In the genomic region with DNA sequence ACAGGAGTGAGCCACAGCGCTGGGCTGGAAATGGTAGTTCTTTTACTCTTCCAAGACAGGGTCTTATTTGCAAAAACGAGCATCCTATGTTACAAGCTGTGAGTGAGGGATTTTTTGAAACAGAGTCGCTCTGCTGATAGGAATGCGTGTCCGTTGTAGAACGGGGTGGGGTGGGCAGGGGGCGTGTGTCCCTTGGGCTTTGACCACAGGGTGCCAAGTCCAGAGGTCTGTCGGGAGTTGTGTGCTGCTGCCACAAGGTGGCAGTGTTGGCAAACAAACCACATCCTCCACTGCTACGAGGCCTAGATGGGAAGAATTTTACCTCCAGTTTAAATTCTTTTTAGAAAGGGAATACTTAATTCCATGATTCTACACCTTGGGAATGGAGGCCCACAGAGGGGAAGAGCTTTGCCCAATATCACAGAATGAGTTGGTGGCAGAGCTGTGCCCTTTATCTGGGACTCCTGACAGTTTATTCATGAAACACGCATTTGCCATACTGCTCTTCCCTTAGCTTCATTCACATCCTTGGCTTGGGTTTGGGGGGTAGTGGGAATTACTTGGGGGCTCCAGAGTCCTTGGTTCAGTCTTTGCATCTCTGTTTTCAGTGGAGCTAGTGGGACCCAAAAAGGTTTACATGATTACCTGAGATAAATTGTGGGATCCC, we compare ENCODE assay signal across 7 cellular contexts. TPM values are rescaled to one million over a fixed set of nuclear protein-coding genes. Genes with fewer than 3 reads are reported as not detected.
DNase-seq lines count a peak whose midpoint lies in the region; ATAC-seq and TF ChIP-seq lines count a peak whose summit lies in the region.

No MANE protein-coding gene starts in this region.

- DNase-seq in GM12864 (ENCODE audit: low read depth) (peak; percentile 25), NCI-H1436 (lab: John Stamatoyannopoulos, UW) (peak; percentile 69), ascending aorta (ENCODE audit: low spot score in 2 of 2) (peak in 1 of 2 donors; percentile 75), hepatocyte (ENCODE audit: low spot score) (peak; percentile 84), smooth muscle cell (lab: John Stamatoyannopoulos, UW; ENCODE audit: unreplicated experiment) (peak; percentile 17)
- DNase-seq in T-helper 2 cell treated with Interferon-gamma antibody and Interleukin-4, amounts not matched to agents 5 μg/mL and 100 μg/mL, for 36 hours (ENCODE audit: low spot score), result peak; percentile 48

- no peak overlapping the region for H3K9ac ChIP-seq in smooth muscle cell (ENCODE audit: low read depth)

- H3K27me3 ChIP-seq in ascending aorta (no peaks in the 10 kb centered on the region), hepatocyte (no peaks in the 10 kb centered on the region), smooth muscle cell (ENCODE audit: low read depth) (no peaks in the 10 kb centered on the region)

- H3K4me2 ChIP-seq in hepatocyte (no peak overlapping the region), smooth muscle cell (no peak overlapping the region)

- H3K4me1 Mint-ChIP-seq in T-helper 2 cell treated with Interferon-gamma antibody and Interleukin-4, amounts not matched to agents 5 μg/mL and 100 μg/mL, for 36 hours (ENCODE audit: low read depth), result peaks cover 20% of the 10 kb centered on the region

- peaks cover 13% of the 10 kb centered on the region for H3K27me3 Mint-ChIP-seq in T-helper 2 cell treated with Interferon-gamma antibody and Interleukin-4, amounts not matched to agents 5 μg/mL and 100 μg/mL, for 36 hours (ENCODE audit: low read depth)

- H3K27ac Mint-ChIP-seq in T-helper 2 cell treated with Interferon-gamma antibody and Interleukin-4, amounts not matched to agents 5 μg/mL and 100 μg/mL, for 36 hours, result no peak overlapping the region

- H3K36me3 ChIP-seq in ascending aorta (no peaks in the 10 kb centered on the region), hepatocyte (replicated peaks; ENCODE audit: insufficient read depth, low read depth) (no peaks in the 10 kb centered on the region), smooth muscle cell (ENCODE audit: low read depth) (no peaks in the 10 kb centered on the region)

- H3K9me3 ChIP-seq in ascending aorta (no peaks in the 10 kb centered on the region), hepatocyte (ENCODE audit: low read depth) (no peaks in the 10 kb centered on the region), smooth muscle cell (replicated peaks; ENCODE audit: low read depth) (no peaks in the 10 kb centered on the region)

- no peak overlapping the region for H2AFZ ChIP-seq in hepatocyte
- no peak overlapping the region for H2AFZ ChIP-seq in smooth muscle cell (ENCODE audit: low read depth)

- 16% methylated on average over 10 of the region's 10 CpGs for WGBS in hepatocyte (ENCODE audit: low lambda C conversion rate, missing lambda C conversion rate)
- WGBS in smooth muscle cell (ENCODE audit: low lambda C conversion rate), result 13% methylated on average over 10 of the region's 10 CpGs

- H3K79me2 ChIP-seq in hepatocyte (no peaks in the 10 kb centered on the region), smooth muscle cell (ENCODE audit: low read depth) (no peaks in the 10 kb centered on the region)

- H3K27ac ChIP-seq in ascending aorta, result no peak overlapping the region
- no peak overlapping the region for H3K27ac ChIP-seq in hepatocyte
- no peak overlapping the region for H3K27ac ChIP-seq in smooth muscle cell (ENCODE audit: low read depth)

- peaks cover 0 to 15% of the 10 kb centered on the region in 2 donors for H3K4me1 ChIP-seq in ascending aorta
- peaks cover 57% of the 10 kb centered on the region for H3K4me1 ChIP-seq in hepatocyte (ENCODE audit: insufficient read depth)
- H3K4me1 ChIP-seq in smooth muscle cell (ENCODE audit: low read depth), result peaks cover 26% of the 10 kb centered on the region

- no peak overlapping the region for H3K4me3 ChIP-seq in GM12864 (ENCODE audit: low read depth, low read length)
- no peak overlapping the region for H3K4me3 ChIP-seq in ascending aorta
- H3K4me3 ChIP-seq in hepatocyte, result no peak overlapping the region
- no peak overlapping the region for H3K4me3 ChIP-seq in smooth muscle cell

- no peak for ATAC-seq in HG03520 (IDR thresholded peaks at IDR 0.05; ENCODE audit: unreplicated experiment)

- no peaks in the 10 kb centered on the region for H3F3A ChIP-seq in smooth muscle cell (ENCODE audit: low read depth)

- peak; percentile 85 for TF ChIP-seq CTCF in GM12864 (IDR thresholded peaks at IDR 0.05; ENCODE audit: low read depth, low read length, missing control alignments)
- peak; percentile 90 to 94 (median 93) for TF ChIP-seq CTCF in ascending aorta (IDR thresholded peaks at IDR 0.05)
- TF ChIP-seq CTCF in hepatocyte (IDR thresholded peaks at IDR 0.05; ENCODE audit: poor library complexity), result peak; percentile 98
- peak; percentile 97 for TF ChIP-seq CTCF in smooth muscle cell (IDR thresholded peaks at IDR 0.05; ENCODE audit: borderline replicate concordance, insufficient read depth, poor library complexity, severe bottlenecking)

- intact Hi-C loops in ascending aorta (cut with DNase I), result loop anchor here (1.0 to 5.0 kb wide), 2 partner anchors 97 to 181 kb away; a partner anchor contains a TSS

- H4K20me1 ChIP-seq in hepatocyte (ENCODE audit: insufficient read depth, poor library complexity, severe bottlenecking), result no peaks in the 10 kb centered on the region
- H4K20me1 ChIP-seq in smooth muscle cell (ENCODE audit: low read depth), result no peaks in the 10 kb centered on the region

- no peaks in the 10 kb centered on the region for H3K9me3 Mint-ChIP-seq in T-helper 2 cell treated with Interferon-gamma antibody and Interleukin-4, amounts not matched to agents 5 μg/mL and 100 μg/mL, for 36 hours

- no peaks in the 10 kb centered on the region for H3K9me2 ChIP-seq in hepatocyte (replicated peaks; ENCODE audit: insufficient read depth)

- no peaks in the 10 kb centered on the region for H3K36me3 Mint-ChIP-seq in T-helper 2 cell treated with Interferon-gamma antibody and Interleukin-4, amounts not matched to agents 5 μg/mL and 100 μg/mL, for 36 hours (ENCODE audit: low read depth)

- no peak overlapping the region for H3K4me3 Mint-ChIP-seq in T-helper 2 cell treated with Interferon-gamma antibody and Interleukin-4, amounts not matched to agents 5 μg/mL and 100 μg/mL, for 36 hours

RNA-seq across cellular contexts. Expression of a gene that starts 30.6 kb away (rescaled TPM):
- total RNA-seq in ascending aorta, result not detected
- total RNA-seq in hepatocyte, result 10.7 and 12.8 TPM in 2 replicates
- polyA plus RNA-seq in hepatocyte, result 11.1 and 14.8 TPM in 2 replicates
- 14.2 and 21.7 TPM in 2 replicates for total RNA-seq in smooth muscle cell
- polyA plus RNA-seq in smooth muscle cell, result 32.9 and 33.5 TPM in 2 replicates

Comparison
In these comparisons a context has a peak if more than half of its experiments do, and no peak if none do; other contexts are left out.
1. RNA of a gene that starts 30.6 kb away (total RNA-seq): 14.2 to 21.7 TPM in smooth muscle cell and 10.7 to 12.8 TPM in hepatocyte; not detected in ascending aorta (single experiment); every median in the first group is over 10 times any median in the second.
2. Peak in every context shown above with its lines, with median percentiles within 50 percentile points of each other: CTCF ChIP-seq.